1 cellular context compared by ENCODE assay signal in the genomic region with DNA sequence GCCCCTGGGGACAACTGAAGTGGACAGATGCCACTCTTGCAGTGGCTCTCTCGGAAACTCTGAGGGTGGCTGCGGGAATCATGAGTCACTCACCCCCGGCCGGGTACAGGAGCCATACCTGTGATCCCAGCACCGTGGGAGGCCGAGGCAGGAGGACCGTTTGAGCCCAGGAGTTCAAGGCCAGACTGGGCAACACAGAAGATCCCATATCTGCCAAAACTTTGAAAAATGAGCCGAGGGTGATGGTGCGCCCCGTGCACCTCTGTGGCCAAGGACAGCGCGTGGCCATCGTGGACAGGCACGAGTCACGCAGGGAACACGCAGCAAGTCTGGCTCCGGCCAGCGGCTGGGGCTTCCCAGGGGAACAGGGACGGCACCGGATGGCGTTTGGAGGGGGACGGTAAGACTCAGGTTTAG.
TF ChIP-seq lines count a peak whose summit lies in the region.

No MANE protein-coding gene starts in this region.

TF ChIP-seq in H1, 55 proteins besides CTCF, POLR2A, EP300 and RAD21:
- TF ChIP-seq JUND (IDR thresholded peaks at IDR 0.05; ENCODE audit: low read length) (no peak), BACH1 (IDR thresholded peaks at IDR 0.05; ENCODE audit: low read length) (no peak), POLR2AphosphoS5 (IDR thresholded peaks at IDR 0.05; ENCODE audit: low read depth, low read length) (no peak), TAF7 (optimal IDR thresholded peaks at IDR 0.05; ENCODE audit: borderline replicate concordance, low read depth, low read length) (no peak), NRF1 (IDR thresholded peaks at IDR 0.05; ENCODE audit: low read depth, low read length) (no peak), KDM5A (IDR thresholded peaks at IDR 0.05; ENCODE audit: low read length) (no peak), HDAC6 (IDR thresholded peaks at IDR 0.05; ENCODE audit: low read depth, low read length) (no peak), SUZ12 (IDR thresholded peaks at IDR 0.05; ENCODE audit: low read length) (no peak), TBP (IDR thresholded peaks at IDR 0.05; ENCODE audit: low read depth, low read length) (no peak), BCL11A (IDR thresholded peaks at IDR 0.05; ENCODE audit: low read depth in 2 of 2, low read length in 2 of 2) (no peak), SP1 (IDR thresholded peaks at IDR 0.05; ENCODE audit: low read depth, low read length) (no peak), KDM4A (IDR thresholded peaks at IDR 0.05; ENCODE audit: low read depth, low read length, severe bottlenecking) (no peak)
- TF ChIP-seq, protein P1, sequence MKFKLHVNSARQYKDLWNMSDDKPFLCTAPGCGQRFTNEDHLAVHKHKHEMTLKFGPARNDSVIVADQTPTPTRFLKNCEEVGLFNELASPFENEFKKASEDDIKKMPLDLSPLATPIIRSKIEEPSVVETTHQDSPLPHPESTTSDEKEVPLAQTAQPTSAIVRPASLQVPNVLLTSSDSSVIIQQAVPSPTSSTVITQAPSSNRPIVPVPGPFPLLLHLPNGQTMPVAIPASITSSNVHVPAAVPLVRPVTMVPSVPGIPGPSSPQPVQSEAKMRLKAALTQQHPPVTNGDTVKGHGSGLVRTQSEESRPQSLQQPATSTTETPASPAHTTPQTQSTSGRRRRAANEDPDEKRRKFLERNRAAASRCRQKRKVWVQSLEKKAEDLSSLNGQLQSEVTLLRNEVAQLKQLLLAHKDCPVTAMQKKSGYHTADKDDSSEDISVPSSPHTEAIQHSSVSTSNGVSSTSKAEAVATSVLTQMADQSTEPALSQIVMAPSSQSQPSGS (IDR thresholded peaks at IDR 0.05; ENCODE audit: low read length): no peak
- TF ChIP-seq, protein P2, sequence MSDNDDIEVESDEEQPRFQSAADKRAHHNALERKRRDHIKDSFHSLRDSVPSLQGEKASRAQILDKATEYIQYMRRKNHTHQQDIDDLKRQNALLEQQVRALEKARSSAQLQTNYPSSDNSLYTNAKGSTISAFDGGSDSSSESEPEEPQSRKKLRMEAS (IDR thresholded peaks at IDR 0.05): no peak
TF ChIP-seq in H1: peak in this region for 0.
